Comparison of ENCODE assay signal across 27 cellular contexts in genomic region chrX:141632124-141632523, GRCh38. TPM values are rescaled to one million over a fixed set of nuclear protein-coding genes. Genes with fewer than 3 reads are reported as not detected.
"Had no signal": no experiment of that assay in that cellular context is flagged by ENCODE, and none has a peak within 500 bp of the region (broad histone marks: within the 10 kb centered on the region; RNA-seq: fewer than 3 reads in every experiment).

No MANE protein-coding gene starts in this region.

- H3K4me3 Mint-ChIP-seq: activated CD4-positive, alpha-beta memory T cell treated with anti-CD3 and anti-CD28 coated beads, Interleukin-2, amount 10 ng/mL, durations not matched to agents 7 days and 5 days; activated naive CD4-positive, alpha-beta T cell treated with anti-CD3 and anti-CD28 coated beads for 36 hours; activated naive CD8-positive, alpha-beta T cell treated with anti-CD3 and anti-CD28 coated beads, Interleukin-2, amount 10 ng/mL, durations not matched to agents 7 days and 5 days; activated T-cell treated with anti-CD3 and anti-CD28 coated beads, Interleukin-2, amount 50 U/mL, for 72 hours; endodermal cell; natural killer cell; stimulated activated naive B cell treated with anti-CD40 and anti-IgM and Interleukin-4, amounts not matched to agents 10 μg/mL and 1 μg/mL and 100 μg/mL, for 72 hours had no signal

- H3K4me1 Mint-ChIP-seq: activated CD4-positive, alpha-beta memory T cell treated with anti-CD3 and anti-CD28 coated beads, Interleukin-2, amount 10 ng/mL, durations not matched to agents 7 days and 5 days; activated naive CD8-positive, alpha-beta T cell treated with anti-CD3 and anti-CD28 coated beads, Interleukin-2, amount 10 ng/mL, durations not matched to agents 7 days and 5 days; endodermal cell; natural killer cell; stimulated activated naive B cell treated with anti-CD40 and anti-IgM and Interleukin-4, amounts not matched to agents 10 μg/mL and 1 μg/mL and 100 μg/mL, for 72 hours had no signal

- H3K4me3 ChIP-seq: breast epithelium, esophagus squamous epithelium, transverse colon, uterus had no signal

- H3K27ac Mint-ChIP-seq: activated CD4-positive, alpha-beta memory T cell treated with anti-CD3 and anti-CD28 coated beads, Interleukin-2, amount 10 ng/mL, durations not matched to agents 7 days and 5 days; activated naive CD4-positive, alpha-beta T cell treated with anti-CD3 and anti-CD28 coated beads for 36 hours; activated naive CD8-positive, alpha-beta T cell treated with anti-CD3 and anti-CD28 coated beads, Interleukin-2, amount 10 ng/mL, durations not matched to agents 7 days and 5 days; activated T-cell treated with anti-CD3 and anti-CD28 coated beads, Interleukin-2, amount 50 U/mL, for 72 hours; endodermal cell; natural killer cell; progenitor cell of endocrine pancreas; stimulated activated naive B cell treated with anti-CD40 and anti-IgM and Interleukin-4, amounts not matched to agents 10 μg/mL and 1 μg/mL and 100 μg/mL, for 72 hours had no signal

- H3K27ac ChIP-seq: breast epithelium, esophagus squamous epithelium, foreskin keratinocyte, transverse colon, uterus had no signal

- H3K4me1 ChIP-seq: breast epithelium, esophagus squamous epithelium, foreskin keratinocyte, transverse colon, uterus had no signal

- H3K36me3 ChIP-seq: breast epithelium, esophagus squamous epithelium, transverse colon, uterus had no signal

- H3K27me3 Mint-ChIP-seq: activated CD4-positive, alpha-beta memory T cell treated with anti-CD3 and anti-CD28 coated beads, Interleukin-2, amount 10 ng/mL, durations not matched to agents 7 days and 5 days; activated naive CD8-positive, alpha-beta T cell treated with anti-CD3 and anti-CD28 coated beads, Interleukin-2, amount 10 ng/mL, durations not matched to agents 7 days and 5 days; progenitor cell of endocrine pancreas; stimulated activated naive B cell treated with anti-CD40 and anti-IgM and Interleukin-4, amounts not matched to agents 10 μg/mL and 1 μg/mL and 100 μg/mL, for 72 hours had no signal

- DNase-seq: activated CD4-positive, alpha-beta memory T cell treated with anti-CD3 and anti-CD28 coated beads, Interleukin-2, amount 10 ng/mL, durations not matched to agents 7 days and 5 days; activated CD4-positive, alpha-beta T cell treated with anti-CD3 and anti-CD28 coated beads for 48 hours; activated effector memory CD4-positive, alpha-beta T cell treated with Interleukin-2 at 50 U/mL for 16 hours; activated naive CD4-positive, alpha-beta T cell treated with anti-CD3 and anti-CD28 coated beads for 36 hours; activated naive CD8-positive, alpha-beta T cell treated with anti-CD3 and anti-CD28 coated beads, Interleukin-2, amount 10 ng/mL, durations not matched to agents 7 days and 5 days; activated T-cell treated with anti-CD3 and anti-CD28 coated beads, Interleukin-2, amount 50 U/mL, for 72 hours; anterior cingulate cortex; cerebellar nuclear complex; cortex of kidney; endodermal cell; esophagus squamous epithelium; foreskin keratinocyte; hippocampal formation; left ventricle myocardium superior; midbrain; natural killer cell; stimulated activated CD4-positive, alpha-beta T cell treated with anti-CD3 and anti-CD28 coated beads, Interleukin-2, amount 100 ng/mL, for 48 hours; stimulated activated CD8-positive, alpha-beta memory T cell treated with anti-CD3 and anti-CD28 coated beads, Interleukin-4, amount 100 ng/mL, for 48 hours; stimulated activated naive B cell treated with anti-CD40 and anti-IgM and Interleukin-4, amounts not matched to agents 10 μg/mL and 1 μg/mL and 100 μg/mL, for 72 hours; transverse colon; uterus had no signal

- H3K9me3 ChIP-seq: breast epithelium, esophagus squamous epithelium, transverse colon, uterus had no signal

- FAIRE-seq: islet of Langerhans had no signal

- ATAC-seq: activated T-cell treated with anti-CD3 and anti-CD28 coated beads, Interleukin-2, amount 50 U/mL, for 72 hours; foreskin keratinocyte; left ventricle myocardium superior; natural killer cell; stimulated activated naive B cell treated with anti-CD40 and anti-IgM and Interleukin-4, amounts not matched to agents 10 μg/mL and 1 μg/mL and 100 μg/mL, for 72 hours had no signal

- H3K27me3 ChIP-seq: breast epithelium, esophagus squamous epithelium, foreskin keratinocyte, transverse colon, uterus had no signal

- H3K36me3 Mint-ChIP-seq: activated naive CD8-positive, alpha-beta T cell treated with anti-CD3 and anti-CD28 coated beads, Interleukin-2, amount 10 ng/mL, durations not matched to agents 7 days and 5 days; natural killer cell; stimulated activated naive B cell treated with anti-CD40 and anti-IgM and Interleukin-4, amounts not matched to agents 10 μg/mL and 1 μg/mL and 100 μg/mL, for 72 hours had no signal

RNA-seq across cellular contexts. Expression of gene SPANXA2, which starts 42.6 kb away (rescaled TPM):
- total RNA-seq: activated CD4-positive, alpha-beta memory T cell treated with anti-CD3 and anti-CD28 coated beads, Interleukin-2, amount 10 ng/mL, durations not matched to agents 7 days and 5 days; activated naive CD4-positive, alpha-beta T cell treated with anti-CD3 and anti-CD28 coated beads for 36 hours; activated naive CD8-positive, alpha-beta T cell treated with anti-CD3 and anti-CD28 coated beads, Interleukin-2, amount 10 ng/mL, durations not matched to agents 7 days and 5 days; activated T-cell treated with anti-CD3 and anti-CD28 coated beads, Interleukin-2, amount 50 U/mL, for 72 hours; breast epithelium; endodermal cell; esophagus squamous epithelium; foreskin keratinocyte; left ventricle myocardium superior; natural killer cell; osteoblast; progenitor cell of endocrine pancreas; T-helper 2 cell treated with Interferon-gamma antibody and Interleukin-4, amounts not matched to agents 100 ng/mL and 5 ng/mL, for 36 hours; temporal lobe; transverse colon; uterus had no signal
- polyA plus RNA-seq: foreskin keratinocyte had no signal

RNA-seq across cellular contexts. Expression of gene SPANXA1, which starts 47.6 kb away (rescaled TPM):
- total RNA-seq: activated CD4-positive, alpha-beta memory T cell treated with anti-CD3 and anti-CD28 coated beads, Interleukin-2, amount 10 ng/mL, durations not matched to agents 7 days and 5 days; activated naive CD4-positive, alpha-beta T cell treated with anti-CD3 and anti-CD28 coated beads for 36 hours; activated naive CD8-positive, alpha-beta T cell treated with anti-CD3 and anti-CD28 coated beads, Interleukin-2, amount 10 ng/mL, durations not matched to agents 7 days and 5 days; activated T-cell treated with anti-CD3 and anti-CD28 coated beads, Interleukin-2, amount 50 U/mL, for 72 hours; breast epithelium; endodermal cell; esophagus squamous epithelium; foreskin keratinocyte; left ventricle myocardium superior; natural killer cell; osteoblast; progenitor cell of endocrine pancreas; T-helper 2 cell treated with Interferon-gamma antibody and Interleukin-4, amounts not matched to agents 100 ng/mL and 5 ng/mL, for 36 hours; temporal lobe; transverse colon; uterus had no signal
- polyA plus RNA-seq: foreskin keratinocyte had no signal
